ENCODE assay signal across 1 cellular context in the genomic region with DNA sequence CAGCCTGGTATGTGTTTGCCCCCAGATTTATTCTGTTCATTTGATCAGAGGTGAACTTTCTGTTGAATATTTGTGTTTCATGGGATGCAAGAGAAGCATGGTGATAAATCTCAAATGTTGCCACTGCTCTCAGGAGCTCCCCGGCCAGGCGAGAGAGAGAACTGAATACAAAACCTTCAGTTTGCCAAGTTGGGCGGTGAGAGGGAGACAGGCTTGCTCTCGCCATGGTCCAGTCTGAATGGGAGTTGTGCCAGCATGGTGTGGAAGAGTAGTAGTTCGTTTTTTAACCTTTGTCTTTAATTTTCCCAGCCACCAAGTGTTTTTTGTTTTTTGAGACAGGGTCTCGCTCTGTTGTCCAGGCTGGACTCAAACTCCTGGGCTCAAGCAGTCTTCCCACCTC.
TF ChIP-seq lines count a peak whose summit lies in the region.

No MANE protein-coding gene starts in this region.

TF ChIP-seq in A549, 52 proteins besides CTCF, POLR2A, EP300 and RAD21 (continued from another document):
- no peak for TF ChIP-seq PHF8 (IDR thresholded peaks at IDR 0.05; ENCODE audit: borderline replicate concordance, low read depth)
- TF ChIP-seq, protein P1, sequence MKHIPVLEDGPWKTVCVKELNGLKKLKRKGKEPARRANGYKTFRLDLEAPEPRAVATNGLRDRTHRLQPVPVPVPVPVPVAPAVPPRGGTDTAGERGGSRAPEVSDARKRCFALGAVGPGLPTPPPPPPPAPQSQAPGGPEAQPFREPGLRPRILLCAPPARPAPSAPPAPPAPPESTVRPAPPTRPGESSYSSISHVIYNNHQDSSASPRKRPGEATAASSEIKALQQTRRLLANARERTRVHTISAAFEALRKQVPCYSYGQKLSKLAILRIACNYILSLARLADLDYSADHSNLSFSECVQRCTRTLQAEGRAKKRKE (CRISPR knock-in tag; IDR thresholded peaks at IDR 0.05; ENCODE audit: low read depth) = no peak
- TF ChIP-seq KDM5A (IDR thresholded peaks at IDR 0.05) = no peak
- TF ChIP-seq, protein P2, sequence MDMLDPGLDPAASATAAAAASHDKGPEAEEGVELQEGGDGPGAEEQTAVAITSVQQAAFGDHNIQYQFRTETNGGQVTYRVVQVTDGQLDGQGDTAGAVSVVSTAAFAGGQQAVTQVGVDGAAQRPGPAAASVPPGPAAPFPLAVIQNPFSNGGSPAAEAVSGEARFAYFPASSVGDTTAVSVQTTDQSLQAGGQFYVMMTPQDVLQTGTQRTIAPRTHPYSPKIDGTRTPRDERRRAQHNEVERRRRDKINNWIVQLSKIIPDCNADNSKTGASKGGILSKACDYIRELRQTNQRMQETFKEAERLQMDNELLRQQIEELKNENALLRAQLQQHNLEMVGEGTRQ (IDR thresholded peaks at IDR 0.05) = no peak
- no peak for TF ChIP-seq EHF (CRISPR knock-in tag; IDR thresholded peaks at IDR 0.05)
- TF ChIP-seq, protein P3, sequence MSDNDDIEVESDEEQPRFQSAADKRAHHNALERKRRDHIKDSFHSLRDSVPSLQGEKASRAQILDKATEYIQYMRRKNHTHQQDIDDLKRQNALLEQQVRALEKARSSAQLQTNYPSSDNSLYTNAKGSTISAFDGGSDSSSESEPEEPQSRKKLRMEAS (IDR thresholded peaks at IDR 0.05) = no peak
- TF ChIP-seq POLR2AphosphoS2 (conservative IDR thresholded peaks at IDR 0.05; ENCODE audit: low read length) = no peak
- no peak for TF ChIP-seq RCOR1 (IDR thresholded peaks at IDR 0.05; ENCODE audit: low read depth, low read length)
- TF ChIP-seq CEBPB (IDR thresholded peaks at IDR 0.05) = no peak
- no peak for TF ChIP-seq CBX8 (IDR thresholded peaks at IDR 0.05)
- TF ChIP-seq, protein P4, sequence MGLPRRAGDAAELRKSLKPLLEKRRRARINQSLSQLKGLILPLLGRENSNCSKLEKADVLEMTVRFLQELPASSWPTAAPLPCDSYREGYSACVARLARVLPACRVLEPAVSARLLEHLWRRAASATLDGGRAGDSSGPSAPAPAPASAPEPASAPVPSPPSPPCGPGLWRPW (IDR thresholded peaks at IDR 0.05) = no peak
- no peak for TF ChIP-seq ESRRA (IDR thresholded peaks at IDR 0.05; ENCODE audit: borderline replicate concordance, low read length)
